Comparison of ENCODE assay signal across 16 cellular contexts in the genomic region with DNA sequence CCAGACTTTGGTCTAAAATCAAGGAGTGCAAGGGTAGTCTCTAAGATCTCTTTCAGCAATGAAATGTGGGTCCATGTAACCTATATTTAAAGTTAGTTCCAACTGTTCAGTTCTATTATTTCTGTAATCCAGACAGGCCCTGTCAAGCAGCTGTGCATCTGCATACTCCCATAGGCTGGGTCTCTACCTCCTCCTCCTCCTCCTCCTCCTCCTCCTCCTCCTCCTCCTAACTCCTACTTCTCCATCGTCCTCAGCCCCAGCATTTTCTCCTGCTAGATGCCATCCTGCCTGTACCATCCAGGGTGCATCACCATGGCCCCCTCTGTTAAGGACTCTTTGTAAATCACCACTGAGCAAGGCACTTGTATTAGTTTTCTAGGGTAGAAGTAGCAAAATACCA. TPM values are rescaled to one million over a fixed set of nuclear protein-coding genes. Genes with fewer than 3 reads are reported as not detected.
DNase-seq lines count a peak whose midpoint lies in the region; ATAC-seq and TF ChIP-seq lines count a peak whose summit lies in the region.
"Had no signal": no experiment of that assay in that cellular context is flagged by ENCODE, and none has a peak within 500 bp of the region (broad histone marks: within the 10 kb centered on the region; RNA-seq: fewer than 3 reads in every experiment).

No MANE protein-coding gene starts in this region.

- no peak overlapping the region for H3K4me2 ChIP-seq in HCT116 (ENCODE audit: low read length)

- no peaks in the 10 kb centered on the region for H4K20me1 ChIP-seq in HCT116 (ENCODE audit: insufficient read depth)

- TF ChIP-seq CTCF in HCT116 (IDR thresholded peaks at IDR 0.05 in 2 of 3, conservative IDR thresholded peaks at IDR 0.05 in 1 of 3; ENCODE audit: borderline replicate concordance in 1 of 3, insufficient read depth in 1 of 3, low read depth in 2 of 3, low read length in 2 of 3) (no peak), nephron (IDR thresholded peaks at IDR 0.05; ENCODE audit: unreplicated experiment in 3 of 3) (no peak)

- H3K27ac ChIP-seq in HCT116 (ENCODE audit: low read depth, low read length): no peak overlapping the region
- peak overlapping the region; percentile 34 for H3K27ac ChIP-seq in caudate nucleus (ENCODE audit: low read depth, low read length)
- H3K27ac ChIP-seq in temporal lobe (ENCODE audit: low read depth, low read length): peak overlapping the region; percentile 2

- H3K4me3 ChIP-seq in HCT116 (replicated peaks in 1 of 2; ENCODE audit: low read depth in 1 of 2, low read length in 2 of 2): no peak overlapping the region
- H3K4me3 ChIP-seq: mucosa of descending colon, skin epidermis had no signal

- H3K4me3 Mint-ChIP-seq in nephron (peak overlapping the region; percentile 58 to 69 (median 64)), T-cell (no peak overlapping the region)

- no peaks in the 10 kb centered on the region for H3K27me3 ChIP-seq in HCT116 (ENCODE audit: insufficient read depth, low read length)

- H3K9me3 Mint-ChIP-seq in nephron (no peaks in the 10 kb centered on the region), T-cell (no peaks in the 10 kb centered on the region)

- RAD21 ChIA-PET in HCT116 (lab: Charles Lee; ENCODE audit: low non-redundant PET in 1 of 2, low total read pairs in 2 of 2, uncharacterized antibody in 2 of 2, unreplicated experiment in 2 of 2): no interaction called here

- H3K36me3 ChIP-seq in HCT116 (ENCODE audit: control insufficient read depth in 1 of 2, insufficient read depth in 2 of 2, low read length in 2 of 2): no peaks in the 10 kb centered on the region

- H3K4me1 Mint-ChIP-seq in nephron (peaks cover 47% of the 10 kb centered on the region), T-cell (peaks cover 12 to 24% (median 13%) of the 10 kb centered on the region in 3 donors)

- ATAC-seq in HCT116: no peak
- no peak for ATAC-seq in T-cell (replicated peaks in 1 of 4)
- ATAC-seq: esophagus mucosa, left colon, mucosa of descending colon had no signal

- TF ChIP-seq RAD21 in HCT116 (IDR thresholded peaks at IDR 0.05; ENCODE audit: low read depth): no peak

- H3K4me1 ChIP-seq in HCT116 (ENCODE audit: control insufficient read depth in 1 of 2, insufficient read depth in 2 of 2, low read length in 2 of 2): peaks cover 8 to 41% of the 10 kb centered on the region in 2 experiments; a peak in 3 of 4 replicates

- H3K36me3 Mint-ChIP-seq in nephron (ENCODE audit: low read depth): no peaks in the 10 kb centered on the region
- no peaks in the 10 kb centered on the region for H3K36me3 Mint-ChIP-seq in T-cell

- CTCF ChIA-PET in HCT116 (lab: Charles Lee): no interaction called here
- CTCF ChIA-PET in T-cell (lab: Charles Lee): no interaction called here

- H3K27ac Mint-ChIP-seq in nephron (peak overlapping the region in 1 of 3 experiments; percentile 27), T-cell (no peak overlapping the region)

- H3K79me2 ChIP-seq in HCT116 (ENCODE audit: insufficient read depth, low read length): no peaks in the 10 kb centered on the region

- DNase-seq in HCT116 (ENCODE audit: low read depth, low spot score): no peak
- no peak for DNase-seq in caudate nucleus (lab: John Stamatoyannopoulos, UW)
- no peak for DNase-seq in T-cell
- no peak for DNase-seq in activated CD4-positive, CD25-positive, alpha-beta regulatory T cell (lab: John Stamatoyannopoulos, UW)
- DNase-seq in AG08395 (ENCODE audit: low spot score): no peak
- DNase-seq: effector CD4-positive, alpha-beta T cell; KBM-7; left colon; mucosa of descending colon; NCI-H1048; NCI-H2029; stimulated activated CD4-positive, alpha-beta T cell treated with anti-CD3 and anti-CD28 coated beads, Interleukin-2, amount 100 ng/mL, for 48 hours had no signal

- intact Hi-C loops in HCT116 (cut with micrococcal nuclease): loop anchor here (2.0 to 10.0 kb wide), 2 partner anchors 54 to 136 kb away; a partner anchor contains a TSS

- TF ChIP-seq POLR2A in HCT116 (IDR thresholded peaks at IDR 0.05; ENCODE audit: borderline replicate concordance, extremely low read depth, insufficient read depth, insufficient read length): no peak

- BruUV-seq in HCT116 (replicated peaks; lab: Mats Ljungman, UMichigan): no TSS peak

- no peaks in the 10 kb centered on the region for H3K9me3 ChIP-seq in HCT116 (ENCODE audit: control insufficient read depth in 1 of 2, insufficient read depth in 1 of 2, low read depth in 1 of 2, low read length in 2 of 2)
- H3K9me3 ChIP-seq: mucosa of descending colon had no signal

- H2AFZ ChIP-seq in HCT116 (ENCODE audit: low read depth, low read length, poor library complexity, severe bottlenecking): peak overlapping the region; percentile 4

- H3K9ac ChIP-seq in HCT116 (ENCODE audit: low read length): no peak overlapping the region

- POLR2A ChIA-PET in HCT116 (lab: Charles Lee): no interaction called here
- POLR2A ChIA-PET in T-cell (lab: Charles Lee): no interaction called here

- H3K27me3 Mint-ChIP-seq in nephron (ENCODE audit: low read depth): peaks cover 4% of the 10 kb centered on the region
- H3K27me3 Mint-ChIP-seq in T-cell: peaks cover 10 to 11% of the 10 kb centered on the region in 2 donors

- H3K9me2 ChIP-seq in HCT116 (ENCODE audit: insufficient read depth): no peaks in the 10 kb centered on the region

TF ChIP-seq in HCT116, 20 proteins besides CTCF, POLR2A, EP300 and RAD21:
- TF ChIP-seq, protein P1, sequence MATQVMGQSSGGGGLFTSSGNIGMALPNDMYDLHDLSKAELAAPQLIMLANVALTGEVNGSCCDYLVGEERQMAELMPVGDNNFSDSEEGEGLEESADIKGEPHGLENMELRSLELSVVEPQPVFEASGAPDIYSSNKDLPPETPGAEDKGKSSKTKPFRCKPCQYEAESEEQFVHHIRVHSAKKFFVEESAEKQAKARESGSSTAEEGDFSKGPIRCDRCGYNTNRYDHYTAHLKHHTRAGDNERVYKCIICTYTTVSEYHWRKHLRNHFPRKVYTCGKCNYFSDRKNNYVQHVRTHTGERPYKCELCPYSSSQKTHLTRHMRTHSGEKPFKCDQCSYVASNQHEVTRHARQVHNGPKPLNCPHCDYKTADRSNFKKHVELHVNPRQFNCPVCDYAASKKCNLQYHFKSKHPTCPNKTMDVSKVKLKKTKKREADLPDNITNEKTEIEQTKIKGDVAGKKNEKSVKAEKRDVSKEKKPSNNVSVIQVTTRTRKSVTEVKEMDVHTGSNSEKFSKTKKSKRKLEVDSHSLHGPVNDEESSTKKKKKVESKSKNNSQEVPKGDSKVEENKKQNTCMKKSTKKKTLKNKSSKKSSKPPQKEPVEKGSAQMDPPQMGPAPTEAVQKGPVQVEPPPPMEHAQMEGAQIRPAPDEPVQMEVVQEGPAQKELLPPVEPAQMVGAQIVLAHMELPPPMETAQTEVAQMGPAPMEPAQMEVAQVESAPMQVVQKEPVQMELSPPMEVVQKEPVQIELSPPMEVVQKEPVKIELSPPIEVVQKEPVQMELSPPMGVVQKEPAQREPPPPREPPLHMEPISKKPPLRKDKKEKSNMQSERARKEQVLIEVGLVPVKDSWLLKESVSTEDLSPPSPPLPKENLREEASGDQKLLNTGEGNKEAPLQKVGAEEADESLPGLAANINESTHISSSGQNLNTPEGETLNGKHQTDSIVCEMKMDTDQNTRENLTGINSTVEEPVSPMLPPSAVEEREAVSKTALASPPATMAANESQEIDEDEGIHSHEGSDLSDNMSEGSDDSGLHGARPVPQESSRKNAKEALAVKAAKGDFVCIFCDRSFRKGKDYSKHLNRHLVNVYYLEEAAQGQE (IDR thresholded peaks at IDR 0.05; ENCODE audit: low read depth): no peak
- TF ChIP-seq POLR2AphosphoS5 (IDR thresholded peaks at IDR 0.05; ENCODE audit: low read depth, low read length) (no peak), SP1 (IDR thresholded peaks at IDR 0.05; ENCODE audit: low read depth) (no peak), ELF1 (IDR thresholded peaks at IDR 0.05; ENCODE audit: borderline replicate concordance, low read depth) (no peak), EZH2phosphoT487 (IDR thresholded peaks at IDR 0.05; ENCODE audit: borderline replicate concordance) (no peak), EGR1 (IDR thresholded peaks at IDR 0.05; ENCODE audit: low read depth) (no peak), ZFX (IDR thresholded peaks at IDR 0.05) (no peak)
- TF ChIP-seq, protein P2, sequence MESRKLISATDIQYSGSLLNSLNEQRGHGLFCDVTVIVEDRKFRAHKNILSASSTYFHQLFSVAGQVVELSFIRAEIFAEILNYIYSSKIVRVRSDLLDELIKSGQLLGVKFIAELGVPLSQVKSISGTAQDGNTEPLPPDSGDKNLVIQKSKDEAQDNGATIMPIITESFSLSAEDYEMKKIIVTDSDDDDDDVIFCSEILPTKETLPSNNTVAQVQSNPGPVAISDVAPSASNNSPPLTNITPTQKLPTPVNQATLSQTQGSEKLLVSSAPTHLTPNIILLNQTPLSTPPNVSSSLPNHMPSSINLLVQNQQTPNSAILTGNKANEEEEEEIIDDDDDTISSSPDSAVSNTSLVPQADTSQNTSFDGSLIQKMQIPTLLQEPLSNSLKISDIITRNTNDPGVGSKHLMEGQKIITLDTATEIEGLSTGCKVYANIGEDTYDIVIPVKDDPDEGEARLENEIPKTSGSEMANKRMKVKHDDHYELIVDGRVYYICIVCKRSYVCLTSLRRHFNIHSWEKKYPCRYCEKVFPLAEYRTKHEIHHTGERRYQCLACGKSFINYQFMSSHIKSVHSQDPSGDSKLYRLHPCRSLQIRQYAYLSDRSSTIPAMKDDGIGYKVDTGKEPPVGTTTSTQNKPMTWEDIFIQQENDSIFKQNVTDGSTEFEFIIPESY (IDR thresholded peaks at IDR 0.05; ENCODE audit: extremely low read depth, insufficient replicate concordance, low read length): no peak
- TF ChIP-seq, protein P3, sequence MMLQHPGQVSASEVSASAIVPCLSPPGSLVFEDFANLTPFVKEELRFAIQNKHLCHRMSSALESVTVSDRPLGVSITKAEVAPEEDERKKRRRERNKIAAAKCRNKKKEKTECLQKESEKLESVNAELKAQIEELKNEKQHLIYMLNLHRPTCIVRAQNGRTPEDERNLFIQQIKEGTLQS (IDR thresholded peaks at IDR 0.05): no peak

RNA-seq across cellular contexts. Expression of a gene that starts 52.4 kb away (rescaled TPM):
- total RNA-seq in HCT116 (2021; ENCODE audit: unreplicated experiment) (64.1 TPM), temporal lobe (3.4 TPM), T-cell (under 1 TPM in 4 of 5 donors, not detected in 1; 0.20 to 0.89 (median 0.47) TPM)
- 86.8 and 90.6 TPM in 2 replicates for polyA plus RNA-seq in HCT116 (2012)

Comparison
In these comparisons a context has a peak if more than half of its experiments do, and no peak if none do; other contexts are left out.
1. H3K4me3 Mint-ChIP-seq: peak in nephron (3 of 3); none in T-cell (0 of 3).
2. RNA of a gene that starts 52.4 kb away (total RNA-seq): 64.1 TPM in HCT116 (single experiment); 3.4 TPM in temporal lobe (single experiment) and 0.20 to 0.89 TPM in T-cell; every median in the first group is over 10 times any median in the second.